In the genomic region with DNA sequence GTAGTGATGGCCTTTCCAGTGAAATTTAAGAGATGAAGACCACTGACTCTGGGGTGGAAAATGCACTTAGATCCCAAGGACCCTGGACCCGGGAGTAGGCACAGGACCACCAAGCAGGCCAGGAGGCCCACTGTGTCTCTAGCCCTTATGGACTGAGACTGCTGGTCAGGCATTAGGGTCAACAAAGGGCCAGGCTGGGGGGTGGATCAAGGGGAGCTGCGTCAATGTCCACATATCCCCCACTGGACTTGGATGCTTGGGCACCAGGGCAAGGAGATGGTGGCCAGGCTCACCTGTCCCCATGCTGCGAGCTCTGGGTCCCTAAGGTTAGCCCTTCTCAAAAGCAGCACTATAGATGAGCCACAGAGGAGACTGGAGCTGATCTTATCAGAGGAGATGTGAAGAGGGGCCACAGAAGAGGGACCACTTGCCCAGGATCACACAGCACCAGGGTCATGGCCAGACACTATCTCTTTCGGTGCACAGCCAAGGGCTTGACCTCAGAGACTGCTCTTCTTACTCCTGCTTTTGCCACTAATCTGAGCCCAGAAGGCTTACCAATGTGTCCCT, we compare ENCODE assay signal across 19 cellular contexts.
"Had no signal": no experiment of that assay in that cellular context is flagged by ENCODE, and none has a peak within 500 bp of the region (broad histone marks: within the 10 kb centered on the region; RNA-seq: fewer than 3 reads in every experiment).

No MANE protein-coding gene starts in this region.

- H3K4me3 ChIP-seq: cardiac muscle cell, lower lobe of right lung, tibial artery had no signal

- H3K27me3 ChIP-seq: tibial artery had no signal

- H3K36me3 ChIP-seq: cardiac muscle cell, lower lobe of right lung, tibial artery had no signal

- H3K4me1 ChIP-seq: foreskin keratinocyte, lower lobe of right lung had no signal

- H3K4me3 Mint-ChIP-seq: activated T-cell treated with anti-CD3 and anti-CD28 coated beads, Interleukin-2, amount 50 U/mL, for 24 hours; naive B cell; T-cell had no signal

- ATAC-seq: foreskin keratinocyte; left lobe of liver; lower lobe of right lung; stimulated activated naive CD8-positive, alpha-beta T cell treated with anti-CD3 and anti-CD28 coated beads, Interleukin-15, Interleukin-2, amounts not matched to agents 100 U/mL and 50 U/mL, for 24 hours had no signal

- H3K36me3 Mint-ChIP-seq: T-cell had no signal

- H3K27ac ChIP-seq: cardiac muscle cell, foreskin keratinocyte, lower lobe of right lung, tibial artery had no signal

- H3K27ac Mint-ChIP-seq: progenitor cell of endocrine pancreas had no signal

- DNase-seq: activated CD4-positive, alpha-beta T cell treated with anti-CD3 and anti-CD28 coated beads for 1 hour; activated CD4-positive, alpha-beta T cell treated with anti-CD3 and anti-CD28 coated beads, Interleukin-2, amount 50 U/mL, for 1 hour; activated T-cell treated with anti-CD3 and anti-CD28 coated beads, Interleukin-2, amount 50 U/mL, for 24 hours; dermis blood vessel endothelial cell; effector CD8-positive, alpha-beta T cell; foreskin keratinocyte; lower lobe of right lung; mesendoderm; naive B cell; nucleus accumbens; retina; stimulated activated CD4-positive, alpha-beta T cell treated with anti-CD3 and anti-CD28 coated beads, Interleukin-4, amount 100 ng/mL, for 1 hour; stimulated activated naive CD8-positive, alpha-beta T cell treated with anti-CD3 and anti-CD28 coated beads, Interleukin-15, Interleukin-2, amounts not matched to agents 100 U/mL and 50 U/mL, for 24 hours; T-cell; T-helper 9 cell; tibial artery had no signal

- H3K4me1 Mint-ChIP-seq: naive B cell had no signal
